In genomic region chr3:47912006-47912504, GRCh38 we compare ENCODE assay signal across 27 cellular contexts.
A peak's percentile ranks its signal among the peaks of the same experiment; 100 is the strongest.
DNase-seq lines count a peak whose midpoint lies in the region; ATAC-seq and TF ChIP-seq lines count a peak whose summit lies in the region.
"Had no signal": no experiment of that assay in that cellular context is flagged by ENCODE, and none has a peak within 500 bp of the region (broad histone marks: within the 10 kb centered on the region; RNA-seq: fewer than 3 reads in every experiment).

No MANE protein-coding gene starts in this region.

- no peak overlapping the region for H3K4me3 ChIP-seq in HCT116 (replicated peaks in 1 of 2; ENCODE audit: low read depth in 1 of 2, low read length in 2 of 2)
- H3K4me3 ChIP-seq: adrenal gland, SK-N-MC, thoracic aorta had no signal

- H3K36me3 Mint-ChIP-seq in activated T-helper 17 cell treated with anti-CD3 and anti-CD28 coated beads, Interleukin-2, amount 50 U/mL, for 72 hours (ENCODE audit: low read depth): peaks cover 94% of the 10 kb centered on the region

- intact Hi-C loops in HCT116 (cut with micrococcal nuclease): loop anchor here (5.0 kb wide), 1 partner anchor 70 kb away; no protein-coding TSS in a partner anchor

- no peaks in the 10 kb centered on the region for H3K27me3 Mint-ChIP-seq in activated T-helper 17 cell treated with anti-CD3 and anti-CD28 coated beads, Interleukin-2, amount 50 U/mL, for 72 hours
- H3K27me3 Mint-ChIP-seq: activated CD4-positive, alpha-beta T cell treated with anti-CD3 and anti-CD28 coated beads, Interleukin-2, amount 10 ng/mL, durations not matched to agents 7 days and 5 days; CD4-positive, CD25-positive, alpha-beta regulatory T cell; naive thymus-derived CD4-positive, alpha-beta T cell had no signal

- H3K9ac ChIP-seq in HCT116 (ENCODE audit: low read length): no peak overlapping the region

- POLR2A ChIA-PET in HCT116 (lab: Charles Lee): no interaction called here

- H3K9me3 ChIP-seq in HCT116 (ENCODE audit: control insufficient read depth in 1 of 2, insufficient read depth in 1 of 2, low read depth in 1 of 2, low read length in 2 of 2): no peaks in the 10 kb centered on the region
- H3K9me3 ChIP-seq: adrenal gland, thoracic aorta had no signal

- ATAC-seq in HCT116 (no peak), GM18861 (IDR thresholded peaks at IDR 0.05; ENCODE audit: unreplicated experiment) (no peak)
- no peak for ATAC-seq in activated T-helper 17 cell treated with anti-CD3 and anti-CD28 coated beads, Interleukin-2, amount 50 U/mL, for 72 hours (replicated peaks)
- no peak for ATAC-seq in stimulated activated naive CD8-positive, alpha-beta T cell treated with anti-CD3 and anti-CD28 coated beads, Interleukin-15, Interleukin-2, amounts not matched to agents 100 U/mL and 50 U/mL, for 24 hours
- ATAC-seq: left lobe of liver; naive thymus-derived CD4-positive, alpha-beta T cell; stimulated activated effector memory CD8-positive, alpha-beta T cell treated with anti-CD3 and anti-CD28 coated beads, Interleukin-12 subunit alpha, Interleukin-12 subunit beta, amount 100 ng/mL, for 72 hours had no signal

- H4K20me1 ChIP-seq in HCT116 (ENCODE audit: insufficient read depth): no peaks in the 10 kb centered on the region; the same call in 1 of the 2 replicates

- RAD21 ChIA-PET in HCT116 (lab: Charles Lee; ENCODE audit: low non-redundant PET in 1 of 2, low total read pairs in 2 of 2, uncharacterized antibody in 2 of 2, unreplicated experiment in 2 of 2): no interaction called here

- H3K27ac ChIP-seq in HCT116 (ENCODE audit: low read depth, low read length): no peak overlapping the region
- H3K27ac ChIP-seq: adrenal gland, SK-N-MC, WERI-Rb-1 had no signal

- peaks cover 15 to 36% of the 10 kb centered on the region in 2 experiments for H3K4me1 ChIP-seq in HCT116 (ENCODE audit: control insufficient read depth in 1 of 2, insufficient read depth in 2 of 2, low read length in 2 of 2)
- H3K4me1 ChIP-seq: adrenal gland had no signal

- no peaks in the 10 kb centered on the region for H3K27me3 ChIP-seq in HCT116 (ENCODE audit: insufficient read depth, low read length)
- H3K27me3 ChIP-seq: adrenal gland had no signal

- CTCF ChIA-PET in HCT116 (lab: Charles Lee): no interaction called here

- H3K4me1 Mint-ChIP-seq in activated T-helper 17 cell treated with anti-CD3 and anti-CD28 coated beads, Interleukin-2, amount 50 U/mL, for 72 hours: peaks cover 11% of the 10 kb centered on the region
- H3K4me1 Mint-ChIP-seq: activated CD4-positive, alpha-beta T cell treated with anti-CD3 and anti-CD28 coated beads, Interleukin-2, amount 10 ng/mL, durations not matched to agents 7 days and 5 days had no signal

- peak overlapping the region; percentile 49 for H3K27ac Mint-ChIP-seq in activated T-helper 17 cell treated with anti-CD3 and anti-CD28 coated beads, Interleukin-2, amount 50 U/mL, for 72 hours
- H3K27ac Mint-ChIP-seq: activated CD4-positive, alpha-beta T cell treated with anti-CD3 and anti-CD28 coated beads, Interleukin-2, amount 10 ng/mL, durations not matched to agents 7 days and 5 days; naive thymus-derived CD4-positive, alpha-beta T cell had no signal

- H2AFZ ChIP-seq in HCT116 (ENCODE audit: low read depth, low read length, poor library complexity, severe bottlenecking): no peak overlapping the region

- H3K4me3 Mint-ChIP-seq in activated T-helper 17 cell treated with anti-CD3 and anti-CD28 coated beads, Interleukin-2, amount 50 U/mL, for 72 hours: no peak overlapping the region
- H3K4me3 Mint-ChIP-seq: activated CD4-positive, alpha-beta T cell treated with anti-CD3 and anti-CD28 coated beads, Interleukin-2, amount 10 ng/mL, durations not matched to agents 7 days and 5 days; CD4-positive, CD25-positive, alpha-beta regulatory T cell; naive thymus-derived CD4-positive, alpha-beta T cell; stimulated activated effector memory CD8-positive, alpha-beta T cell treated with anti-CD3 and anti-CD28 coated beads, Interleukin-12 subunit alpha, Interleukin-12 subunit beta, amount 100 ng/mL, for 72 hours had no signal

- in situ Hi-C loops in GM13977 (cut with MboI; ENCODE audit: low pct_unique_long_range_greater_than_20kb, low sequenced_read_pairs, unreplicated experiment): no loop called here

- peaks cover 13% of the 10 kb centered on the region; the same call in 1 of the 2 replicates for H3K79me2 ChIP-seq in HCT116 (ENCODE audit: insufficient read depth, low read length)

- H3K4me2 ChIP-seq in HCT116 (ENCODE audit: low read length): peak overlapping the region; percentile 60

- TF ChIP-seq RAD21 in HCT116 (IDR thresholded peaks at IDR 0.05; ENCODE audit: low read depth): no peak

- no peak for DNase-seq in HCT116 (ENCODE audit: low read depth, low spot score)
- DNase-seq in iris pigment epithelial cell (ENCODE audit: low read depth): peak; percentile 26
- DNase-seq in stromal cell of bone marrow (ENCODE audit: low read depth): peak; percentile 16
- DNase-seq in GM13977 (ENCODE audit: low spot score): no peak
- no peak for DNase-seq in stimulated activated naive CD8-positive, alpha-beta T cell treated with anti-CD3 and anti-CD28 coated beads, Interleukin-15, Interleukin-2, amounts not matched to agents 100 U/mL and 50 U/mL, for 24 hours
- DNase-seq: activated CD4-positive, alpha-beta T cell treated with anti-CD3 and anti-CD28 coated beads, Interleukin-2, amount 10 ng/mL, durations not matched to agents 7 days and 5 days; activated naive CD4-positive, alpha-beta T cell treated with Interleukin-2 at 50 U/mL for 16 hours; activated T-cell treated with anti-CD3 and anti-CD28 coated beads, Interleukin-2, amount 50 U/mL, for 48 hours; adrenal gland; CD4-positive, CD25-positive, alpha-beta regulatory T cell; Kasumi-1; mesendoderm; naive thymus-derived CD4-positive, alpha-beta T cell; NCI-H1092; NCI-H1930; NCI-H748 treated with DMSO at 0.1 percent for 48 hours; occipital lobe; retina; RPMI8226; stimulated activated CD4-positive, alpha-beta T cell treated with anti-CD3 and anti-CD28 coated beads, Interleukin-2, amount 100 ng/mL, for 48 hours; WERI-Rb-1 had no signal

- no peak for TF ChIP-seq POLR2A in HCT116 (IDR thresholded peaks at IDR 0.05; ENCODE audit: borderline replicate concordance, extremely low read depth, insufficient read depth, insufficient read length)

- no TSS peak for BruUV-seq in HCT116 (replicated peaks; lab: Mats Ljungman, UMichigan)

- peaks cover 11 to 38% of the 10 kb centered on the region in 2 experiments for H3K36me3 ChIP-seq in HCT116 (ENCODE audit: control insufficient read depth in 1 of 2, insufficient read depth in 2 of 2, low read length in 2 of 2)

- H3K9me3 Mint-ChIP-seq in activated T-helper 17 cell treated with anti-CD3 and anti-CD28 coated beads, Interleukin-2, amount 50 U/mL, for 72 hours: no peaks in the 10 kb centered on the region
- H3K9me3 Mint-ChIP-seq: activated CD4-positive, alpha-beta T cell treated with anti-CD3 and anti-CD28 coated beads, Interleukin-2, amount 10 ng/mL, durations not matched to agents 7 days and 5 days; CD4-positive, CD25-positive, alpha-beta regulatory T cell; naive thymus-derived CD4-positive, alpha-beta T cell; stimulated activated effector memory CD8-positive, alpha-beta T cell treated with anti-CD3 and anti-CD28 coated beads, Interleukin-12 subunit alpha, Interleukin-12 subunit beta, amount 100 ng/mL, for 72 hours had no signal

- TF ChIP-seq CTCF in HCT116 (IDR thresholded peaks at IDR 0.05 in 2 of 3, conservative IDR thresholded peaks at IDR 0.05 in 1 of 3; ENCODE audit: borderline replicate concordance in 1 of 3, insufficient read depth in 1 of 3, low read depth in 2 of 3, low read length in 2 of 3): no peak
- TF ChIP-seq CTCF in GM13977 (IDR thresholded peaks at IDR 0.05; ENCODE audit: extremely low read depth, insufficient read depth, missing control alignments): no peak

- H3K9me2 ChIP-seq in HCT116 (ENCODE audit: insufficient read depth): no peaks in the 10 kb centered on the region

TF ChIP-seq in HCT116, 20 proteins besides CTCF, POLR2A, EP300 and RAD21 (continues in another document):
- TF ChIP-seq ZFX (IDR thresholded peaks at IDR 0.05) (no peak), TCF7L2 (IDR thresholded peaks at IDR 0.05; ENCODE audit: borderline replicate concordance, extremely low read depth, insufficient read depth, insufficient read length) (no peak), REST (IDR thresholded peaks at IDR 0.05; ENCODE audit: low read depth) (no peak), CEBPB (IDR thresholded peaks at IDR 0.05; ENCODE audit: low read depth) (no peak), EGR1 (IDR thresholded peaks at IDR 0.05; ENCODE audit: low read depth) (no peak), SP1 (IDR thresholded peaks at IDR 0.05; ENCODE audit: low read depth) (no peak), EZH2phosphoT487 (IDR thresholded peaks at IDR 0.05; ENCODE audit: borderline replicate concordance) (no peak), YY1 (IDR thresholded peaks at IDR 0.05; ENCODE audit: extremely low read depth, insufficient replicate concordance, low read depth, low read length) (no peak), CBX3 (IDR thresholded peaks at IDR 0.05; ENCODE audit: low read depth) (no peak), EZH2 (IDR thresholded peaks at IDR 0.05) (no peak)

Comparison
In these comparisons a context has a peak if more than half of its experiments do, and no peak if none do; other contexts are left out.
1. DNase-seq: peak in iris pigment epithelial cell (single experiment) and stromal cell of bone marrow (single experiment); none in HCT116 (single experiment), GM13977 (single experiment) and stimulated activated naive CD8-positive, alpha-beta T cell treated with anti-CD3 and anti-CD28 coated beads, Interleukin-15, Interleukin-2, amounts not matched to agents 100 U/mL and 50 U/mL, for 24 hours (single experiment).